In the genomic region with DNA sequence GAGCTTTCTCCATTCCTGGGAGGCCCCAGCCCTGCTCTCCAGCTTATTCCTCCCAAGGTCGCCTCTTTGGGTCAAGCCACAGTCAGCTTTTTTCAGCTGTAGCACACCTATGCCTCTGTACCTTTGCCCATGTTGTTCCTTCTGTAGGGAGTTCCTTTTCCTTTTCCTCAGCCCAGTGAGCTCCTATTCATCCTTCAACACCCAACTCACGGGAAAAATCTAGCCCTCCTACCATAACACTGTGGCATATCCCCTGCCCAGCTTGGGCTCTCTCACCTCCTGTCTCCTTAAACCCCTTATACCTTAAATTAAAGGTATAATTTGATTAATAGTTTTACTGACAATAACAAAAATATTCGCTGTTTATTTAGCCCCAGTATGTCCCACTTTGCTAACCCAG, we compare ENCODE assay signal across 22 cellular contexts.
"Had no signal": no experiment of that assay in that cellular context is flagged by ENCODE, and none has a peak within 500 bp of the region (broad histone marks: within the 10 kb centered on the region; RNA-seq: fewer than 3 reads in every experiment).

No MANE protein-coding gene starts in this region.

- H2AFZ ChIP-seq: PC-9 had no signal

- H3K27ac Mint-ChIP-seq: T-cell had no signal

- DNase-seq: Kasumi-1, MG63, NCI-H1048, NCI-H1436, NCI-H1694, NCI-H187, NCI-H1930, NCI-H2107, NCI-H2171, NCI-H2227 treated with DMSO at 0.1 percent for 48 hours, NCI-H446, NCI-H524 treated with DMSO at 0.1 percent for 48 hours, NCI-H526 treated with DMSO at 0.1 percent for 48 hours, PC-9, SHP77, SIG-M5, SJCRH30, T-cell had no signal

- H3K4me3 Mint-ChIP-seq: T-cell had no signal

- H3K4me1 Mint-ChIP-seq: T-cell had no signal

- H3K9me3 Mint-ChIP-seq: T-cell had no signal

- H3K4me1 ChIP-seq: SJCRH30 had no signal

- H3K27me3 ChIP-seq: MG63, SJCRH30 had no signal

- H3K27ac ChIP-seq: PC-9, RWPE1, SJCRH30, SK-N-MC had no signal

- ATAC-seq: Panc1, Right ventricle myocardium inferior, T-cell had no signal

- H3K4me3 ChIP-seq: MG63, PC-9, SJCRH30, SK-N-MC had no signal

- H3K36me3 ChIP-seq: MG63, SJCRH30 had no signal

- H3K9me3 ChIP-seq: MG63 had no signal

- H3K4me2 ChIP-seq: PC-9 had no signal

- H3K27me3 Mint-ChIP-seq: T-cell had no signal
